1 cellular context compared by ENCODE assay signal in genomic region chr11:3340025-3340424, GRCh38.
TF ChIP-seq lines count a peak whose summit lies in the region.

No MANE protein-coding gene starts in this region.

TF ChIP-seq in K562, 482 proteins besides CTCF, POLR2A, EP300 and RAD21 (continued from another document and continues in another):
- TF ChIP-seq RREB1 (CRISPR knock-in tag; IDR thresholded peaks at IDR 0.05), result no peak
- TF ChIP-seq STAT5B (CRISPR knock-in tag; IDR thresholded peaks at IDR 0.05), result no peak
- TF ChIP-seq ZFP91 (CRISPR knock-in tag; IDR thresholded peaks at IDR 0.05), result no peak
- no peak for TF ChIP-seq ZNF780A (CRISPR knock-in tag; IDR thresholded peaks at IDR 0.05)
- TF ChIP-seq POLR2AphosphoS2 (IDR thresholded peaks at IDR 0.05; ENCODE audit: low read length), result no peak
- TF ChIP-seq CREM (IDR thresholded peaks at IDR 0.05; ENCODE audit: low read depth), result peak; percentile 43; the same call in 1 of the 2 replicates
- TF ChIP-seq MLLT1 (IDR thresholded peaks at IDR 0.05), result no peak
- no peak for TF ChIP-seq FOXA1 (IDR thresholded peaks at IDR 0.05; ENCODE audit: borderline replicate concordance)
- no peak for TF ChIP-seq ZNF134 (CRISPR knock-in tag; conservative IDR thresholded peaks at IDR 0.05)
- peak; percentile 88 for TF ChIP-seq JUN (IDR thresholded peaks at IDR 0.05; ENCODE audit: borderline replicate concordance, low read depth, low read length)
- TF ChIP-seq JUN (CRISPR knock-in tag; IDR thresholded peaks at IDR 0.05; ENCODE audit: borderline replicate concordance), result no peak; the same call in 1 of the 2 replicates
- TF ChIP-seq ZNF146 (CRISPR knock-in tag; IDR thresholded peaks at IDR 0.05; ENCODE audit: unreplicated experiment), result no peak
- no peak for TF ChIP-seq GABPA (tag; conservative IDR thresholded peaks at IDR 0.05; ENCODE audit: low read depth)
- TF ChIP-seq HDAC8 (tag; IDR thresholded peaks at IDR 0.05), result no peak
- TF ChIP-seq ZNF253 (CRISPR knock-in tag; conservative IDR thresholded peaks at IDR 0.05), result no peak
- no peak for TF ChIP-seq PHF21A (IDR thresholded peaks at IDR 0.05; ENCODE audit: borderline replicate concordance, low read depth)
- TF ChIP-seq ZNF592 (IDR thresholded peaks at IDR 0.05), result peak; percentile 81
- no peak for TF ChIP-seq EWSR1 (IDR thresholded peaks at IDR 0.05; ENCODE audit: borderline replicate concordance, low read depth, partially characterized antibody)
- no peak for TF ChIP-seq TAF15 (IDR thresholded peaks at IDR 0.05; ENCODE audit: low read depth, low read length)
- TF ChIP-seq NCOA4 (IDR thresholded peaks at IDR 0.05; ENCODE audit: partially characterized antibody), result no peak
- TF ChIP-seq TAF1 (IDR thresholded peaks at IDR 0.05; ENCODE audit: control insufficient read depth, extremely low read depth, insufficient read depth, low read length, severe bottlenecking), result no peak
- peak; percentile 82 for TF ChIP-seq SMARCA4 (IDR thresholded peaks at IDR 0.05)
- peak; percentile 77; the same call in 1 of the 2 replicates for TF ChIP-seq MYC (IDR thresholded peaks at IDR 0.05; ENCODE audit: low read depth, low read length)
- no peak for TF ChIP-seq MYC (CRISPR knock-in tag; IDR thresholded peaks at IDR 0.05; ENCODE audit: borderline replicate concordance, low read depth)
- TF ChIP-seq ATF2 (CRISPR knock-in tag; IDR thresholded peaks at IDR 0.05), result no peak
- peak in 1 of 2 experiments; percentile 34; a peak in 1 of 4 replicates for TF ChIP-seq SRF (CRISPR knock-in tag; IDR thresholded peaks at IDR 0.05)
- TF ChIP-seq ZNF507 (tag; conservative IDR thresholded peaks at IDR 0.05), result no peak
- TF ChIP-seq NEUROD1 (IDR thresholded peaks at IDR 0.05; ENCODE audit: borderline replicate concordance, low read depth, low read length, partially characterized antibody), result peak; percentile 30
- no peak for TF ChIP-seq ZNF143 (CRISPR knock-in tag; IDR thresholded peaks at IDR 0.05)
- TF ChIP-seq ATF7 (IDR thresholded peaks at IDR 0.05), result peak; percentile 34; the same call in 1 of the 2 replicates
- TF ChIP-seq NR4A1 (CRISPR knock-in tag; IDR thresholded peaks at IDR 0.05), result no peak
- TF ChIP-seq NR4A1 (tag; IDR thresholded peaks at IDR 0.05), result no peak
- no peak; the same call in 1 of the 2 replicates for TF ChIP-seq TAL1 (IDR thresholded peaks at IDR 0.05)
- no peak for TF ChIP-seq ZNF668 (CRISPR knock-in tag; IDR thresholded peaks at IDR 0.05)
- no peak for TF ChIP-seq ZNF785 (CRISPR knock-in tag; IDR thresholded peaks at IDR 0.05)
- no peak for TF ChIP-seq TOE1 (IDR thresholded peaks at IDR 0.05; ENCODE audit: borderline replicate concordance)
- TF ChIP-seq TOE1 (CRISPR knock-in tag; IDR thresholded peaks at IDR 0.05; ENCODE audit: borderline replicate concordance, low read depth), result no peak
- no peak for TF ChIP-seq PYGO2 (tag; IDR thresholded peaks at IDR 0.05)
- TF ChIP-seq SAFB2 (IDR thresholded peaks at IDR 0.05; ENCODE audit: borderline replicate concordance, low read depth, low read length, severe bottlenecking), result no peak
- no peak for TF ChIP-seq ZNF280A (IDR thresholded peaks at IDR 0.05; ENCODE audit: low read depth, partially characterized antibody)
- no peak for TF ChIP-seq SMARCB1 (IDR thresholded peaks at IDR 0.05; ENCODE audit: insufficient read length, low read depth)
- TF ChIP-seq ZNF75A (CRISPR knock-in tag; IDR thresholded peaks at IDR 0.05), result no peak
- 0 out of 2 replicates have a peak, but pooled peaks have one; percentile 35 for TF ChIP-seq ZNF24 (IDR thresholded peaks at IDR 0.05)
- peak; percentile 88 for TF ChIP-seq ATF3 (IDR thresholded peaks at IDR 0.05)
- no peak for TF ChIP-seq ATF3 (CRISPR knock-in tag; conservative IDR thresholded peaks at IDR 0.05)
- TF ChIP-seq HIVEP1 (CRISPR knock-in tag; IDR thresholded peaks at IDR 0.05), result no peak
- no peak for TF ChIP-seq BRF2 (IDR thresholded peaks at IDR 0.05; ENCODE audit: borderline replicate concordance, insufficient read depth, insufficient read length)
- TF ChIP-seq ZEB2 (IDR thresholded peaks at IDR 0.05), result peak; percentile 71
- no peak for TF ChIP-seq ZNF79 (CRISPR knock-in tag; IDR thresholded peaks at IDR 0.05; ENCODE audit: low read depth)
- TF ChIP-seq NFRKB (IDR thresholded peaks at IDR 0.05; ENCODE audit: low read depth), result peak; percentile 45; the same call in 1 of the 2 replicates
- TF ChIP-seq ZNF3 (CRISPR knock-in tag; IDR thresholded peaks at IDR 0.05), result no peak
- no peak for TF ChIP-seq ZNF133 (CRISPR knock-in tag; IDR thresholded peaks at IDR 0.05)
- TF ChIP-seq ZNF174 (CRISPR knock-in tag; IDR thresholded peaks at IDR 0.05), result no peak
- TF ChIP-seq COPS2 (conservative IDR thresholded peaks at IDR 0.05), result no peak
- TF ChIP-seq DMBX1 (CRISPR knock-in tag; IDR thresholded peaks at IDR 0.05; ENCODE audit: borderline replicate concordance), result no peak
- TF ChIP-seq ZNF696 (CRISPR knock-in tag; conservative IDR thresholded peaks at IDR 0.05), result no peak
